19 cellular contexts compared by ENCODE assay signal in the genomic region with DNA sequence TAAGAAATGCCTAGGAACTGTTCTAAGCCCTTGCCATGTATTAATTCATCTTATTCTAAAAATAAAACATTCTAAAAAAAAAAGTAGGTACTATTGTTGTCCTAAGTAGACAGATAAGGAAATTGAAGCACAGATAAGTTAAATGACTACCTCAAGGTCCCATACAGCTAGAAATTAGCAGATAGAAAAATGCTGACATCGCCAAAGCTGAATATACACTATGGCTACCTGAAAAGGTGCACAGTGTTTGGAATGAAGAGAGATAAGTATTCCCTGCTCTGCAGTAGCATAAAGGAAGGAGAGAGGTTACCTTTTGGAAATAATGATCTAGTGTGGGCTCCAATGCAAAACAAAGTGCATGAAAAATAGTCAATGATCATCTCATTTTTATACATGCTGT.
"Had no signal": no experiment of that assay in that cellular context is flagged by ENCODE, and none has a peak within 500 bp of the region (broad histone marks: within the 10 kb centered on the region; RNA-seq: fewer than 3 reads in every experiment).

No MANE protein-coding gene starts in this region.

- H3K4me3 Mint-ChIP-seq: activated CD4-positive, alpha-beta memory T cell treated with anti-CD3 and anti-CD28 coated beads for 36 hours; activated CD4-positive, alpha-beta T cell treated with anti-CD3 and anti-CD28 coated beads, Interleukin-2, amount 10 ng/mL, durations not matched to agents 7 days and 5 days; activated naive CD4-positive, alpha-beta T cell treated with anti-CD3 and anti-CD28 coated beads for 36 hours; activated naive CD8-positive, alpha-beta T cell; activated T-cell treated with anti-CD3 and anti-CD28 coated beads, Interleukin-2, amount 50 U/mL, for 4 hours; brain; T-cell had no signal

- DNase-seq: activated CD4-positive, alpha-beta memory T cell treated with anti-CD3 and anti-CD28 coated beads for 36 hours; activated CD4-positive, alpha-beta T cell treated with anti-CD3 and anti-CD28 coated beads, Interleukin-2, amount 10 ng/mL, durations not matched to agents 7 days and 5 days; activated CD4-positive, CD25-positive, alpha-beta regulatory T cell; activated CD8-positive, alpha-beta memory T cell treated with anti-CD3 and anti-CD28 coated beads for 24 hours; activated gamma-delta T cell; activated naive CD4-positive, alpha-beta T cell treated with anti-CD3 and anti-CD28 coated beads for 36 hours; activated T-cell treated with anti-CD3 and anti-CD28 coated beads, Interleukin-2, amount 50 U/mL, for 4 hours; amygdala; NCI-H1436; NCI-H510A; NCI-H526 treated with DMSO at 0.1 percent for 48 hours; SIG-M5; T-cell; T-helper 2 cell; T1000 had no signal

- H3K27ac Mint-ChIP-seq: activated CD4-positive, alpha-beta memory T cell treated with anti-CD3 and anti-CD28 coated beads for 36 hours; activated CD4-positive, alpha-beta T cell treated with anti-CD3 and anti-CD28 coated beads, Interleukin-2, amount 10 ng/mL, durations not matched to agents 7 days and 5 days; activated naive CD4-positive, alpha-beta T cell treated with anti-CD3 and anti-CD28 coated beads for 36 hours; T-cell had no signal

- ATAC-seq: activated T-cell treated with anti-CD3 and anti-CD28 coated beads, Interleukin-2, amount 50 U/mL, for 4 hours; T-cell had no signal

- FAIRE-seq: astrocyte, TTC549 had no signal

- H3K36me3 Mint-ChIP-seq: brain, T-cell had no signal
